ENCODE assay signal across 11 cellular contexts in genomic region chr4:81756973-81757372, GRCh38.
DNase-seq lines count a peak whose midpoint lies in the region; ATAC-seq lines count a peak whose summit lies in the region.
"Had no signal": no experiment of that assay in that cellular context is flagged by ENCODE, and none has a peak within 500 bp of the region (broad histone marks: within the 10 kb centered on the region; RNA-seq: fewer than 3 reads in every experiment).

No MANE protein-coding gene starts in this region.

- intact Hi-C loops in activated T-helper 2 cell treated with anti-CD3 and anti-CD28 coated beads, Interferon-gamma antibody, Interleukin-2, Interleukin-4, amounts not matched to agents 10 μg/mL and 5 μg/mL and 100 μg/mL, durations not matched to agents 14 hours and 24 hours and 36 hours (cut with micrococcal nuclease), result no loop called here
- intact Hi-C loops in CD4-positive, alpha-beta memory T cell (cut with micrococcal nuclease), result no loop called here

- H3K4me1 Mint-ChIP-seq in natural killer cell treated with Interleukin-12 subunit alpha and Interleukin-12 subunit beta and Interleukin-15 and Interleukin-18, amount 100 ng/mL, for 72 hours (ENCODE audit: low read depth in 2 of 2), result peaks cover 11 to 13% of the 10 kb centered on the region in 2 donors
- H3K4me1 Mint-ChIP-seq in activated T-helper 2 cell treated with anti-CD3 and anti-CD28 coated beads, Interferon-gamma antibody, Interleukin-2, Interleukin-4, amounts not matched to agents 10 μg/mL and 5 μg/mL and 100 μg/mL, durations not matched to agents 14 hours and 24 hours and 36 hours (ENCODE audit: low read depth), result peaks cover 7% of the 10 kb centered on the region
- peaks cover 0 to 6% (median under 1%) of the 10 kb centered on the region in 4 donors for H3K4me1 Mint-ChIP-seq in CD4-positive, alpha-beta memory T cell

- ATAC-seq in GM19043 (IDR thresholded peaks at IDR 0.05; ENCODE audit: low read depth, unreplicated experiment) (peak; percentile 88), GM21737 (IDR thresholded peaks at IDR 0.05; ENCODE audit: unreplicated experiment) (peak; percentile 89), HG03175 (IDR thresholded peaks at IDR 0.05; ENCODE audit: unreplicated experiment) (peak; percentile 96)
- peak; percentile 48 to 64 for ATAC-seq in natural killer cell treated with Interleukin-12 subunit alpha and Interleukin-12 subunit beta and Interleukin-15 and Interleukin-18, amount 100 ng/mL, for 72 hours

- H3K27me3 Mint-ChIP-seq in natural killer cell treated with Interleukin-12 subunit alpha and Interleukin-12 subunit beta and Interleukin-15 and Interleukin-18, amount 100 ng/mL, for 72 hours, result peaks cover 0 to 2% of the 10 kb centered on the region in 2 donors
- no peaks in the 10 kb centered on the region for H3K27me3 Mint-ChIP-seq in activated T-helper 2 cell treated with anti-CD3 and anti-CD28 coated beads, Interferon-gamma antibody, Interleukin-2, Interleukin-4, amounts not matched to agents 10 μg/mL and 5 μg/mL and 100 μg/mL, durations not matched to agents 14 hours and 24 hours and 36 hours (ENCODE audit: low read depth)
- peaks cover 0 to 2% of the 10 kb centered on the region in 2 donors for H3K27me3 Mint-ChIP-seq in CD4-positive, alpha-beta memory T cell

- H3K9me3 ChIP-seq in CD4-positive, alpha-beta memory T cell (ENCODE audit: control insufficient read depth in 1 of 2, low read length in 2 of 2), result no peaks in the 10 kb centered on the region
- H3K9me3 ChIP-seq: esophagus squamous epithelium, stomach had no signal

- no peaks in the 10 kb centered on the region for H3K36me3 Mint-ChIP-seq in natural killer cell treated with Interleukin-12 subunit alpha and Interleukin-12 subunit beta and Interleukin-15 and Interleukin-18, amount 100 ng/mL, for 72 hours
- H3K36me3 Mint-ChIP-seq in activated T-helper 2 cell treated with anti-CD3 and anti-CD28 coated beads, Interferon-gamma antibody, Interleukin-2, Interleukin-4, amounts not matched to agents 10 μg/mL and 5 μg/mL and 100 μg/mL, durations not matched to agents 14 hours and 24 hours and 36 hours (ENCODE audit: low read depth), result no peaks in the 10 kb centered on the region
- no peaks in the 10 kb centered on the region for H3K36me3 Mint-ChIP-seq in CD4-positive, alpha-beta memory T cell
- H3K36me3 Mint-ChIP-seq: natural killer cell had no signal

- CTCF ChIA-PET in CD4-positive, alpha-beta memory T cell (lab: Charles Lee; ENCODE audit: partially characterized antibody), result interaction anchor here (0.9 kb wide), 1 partner anchor 9 kb away, joined by 3 read pairs; no protein-coding TSS in a partner anchor

- H3K4me3 Mint-ChIP-seq in natural killer cell treated with Interleukin-12 subunit alpha and Interleukin-12 subunit beta and Interleukin-15 and Interleukin-18, amount 100 ng/mL, for 72 hours, result peak overlapping the region; percentile 2
- H3K4me3 Mint-ChIP-seq in activated T-helper 2 cell treated with anti-CD3 and anti-CD28 coated beads, Interferon-gamma antibody, Interleukin-2, Interleukin-4, amounts not matched to agents 10 μg/mL and 5 μg/mL and 100 μg/mL, durations not matched to agents 14 hours and 24 hours and 36 hours (ENCODE audit: low read depth), result no peak overlapping the region
- H3K4me3 Mint-ChIP-seq in CD4-positive, alpha-beta memory T cell, result no peak overlapping the region
- H3K4me3 Mint-ChIP-seq: natural killer cell had no signal

- H3K27ac Mint-ChIP-seq in natural killer cell treated with Interleukin-12 subunit alpha and Interleukin-12 subunit beta and Interleukin-15 and Interleukin-18, amount 100 ng/mL, for 72 hours, result no peak overlapping the region
- H3K27ac Mint-ChIP-seq in activated T-helper 2 cell treated with anti-CD3 and anti-CD28 coated beads, Interferon-gamma antibody, Interleukin-2, Interleukin-4, amounts not matched to agents 10 μg/mL and 5 μg/mL and 100 μg/mL, durations not matched to agents 14 hours and 24 hours and 36 hours, result no peak overlapping the region
- no peak overlapping the region for H3K27ac Mint-ChIP-seq in CD4-positive, alpha-beta memory T cell
- H3K27ac Mint-ChIP-seq: natural killer cell had no signal

- DNase-seq in natural killer cell treated with Interleukin-12 subunit alpha and Interleukin-12 subunit beta and Interleukin-15 and Interleukin-18, amount 100 ng/mL, for 72 hours (ENCODE audit: low spot score), result no peak
- no peak for DNase-seq in NCI-H146 (lab: John Stamatoyannopoulos, UW)
- no peak for DNase-seq in activated T-helper 2 cell treated with anti-CD3 and anti-CD28 coated beads, Interferon-gamma antibody, Interleukin-2, Interleukin-4, amounts not matched to agents 10 μg/mL and 5 μg/mL and 100 μg/mL, durations not matched to agents 14 hours and 24 hours and 36 hours (ENCODE audit: low spot score)
- DNase-seq in activated effector memory CD4-positive, alpha-beta T cell treated with anti-CD3 and anti-CD28 coated beads, Interleukin-2, amount 50 U/mL, for 16 hours, result no peak
- no peak for DNase-seq in CD4-positive, alpha-beta memory T cell
- DNase-seq: esophagus squamous epithelium, natural killer cell, stomach had no signal

- no peaks in the 10 kb centered on the region for H3K27me3 ChIP-seq in CD4-positive, alpha-beta memory T cell (ENCODE audit: insufficient read depth, low read length)
- H3K27me3 ChIP-seq: esophagus squamous epithelium, stomach had no signal

- POLR2A ChIA-PET in CD4-positive, alpha-beta memory T cell (lab: Charles Lee; ENCODE audit: partially characterized antibody), result no interaction called here

- no peak overlapping the region for H3K4me3 ChIP-seq in CD4-positive, alpha-beta memory T cell (ENCODE audit: low read length in 2 of 2)
- H3K4me3 ChIP-seq: esophagus squamous epithelium, stomach had no signal

- no peaks in the 10 kb centered on the region for H3K4me1 ChIP-seq in CD4-positive, alpha-beta memory T cell (ENCODE audit: insufficient read depth, low read length)
- H3K4me1 ChIP-seq: stomach had no signal

- no peak overlapping the region for H3K27ac ChIP-seq in CD4-positive, alpha-beta memory T cell (ENCODE audit: low read depth, low read length)
- H3K27ac ChIP-seq: esophagus squamous epithelium, stomach had no signal

- no peaks in the 10 kb centered on the region for H3K36me3 ChIP-seq in CD4-positive, alpha-beta memory T cell (ENCODE audit: insufficient read depth, low read length)
- H3K36me3 ChIP-seq: esophagus squamous epithelium, stomach had no signal

- H3K9me3 Mint-ChIP-seq in natural killer cell treated with Interleukin-12 subunit alpha and Interleukin-12 subunit beta and Interleukin-15 and Interleukin-18, amount 100 ng/mL, for 72 hours, result no peaks in the 10 kb centered on the region
- H3K9me3 Mint-ChIP-seq in activated T-helper 2 cell treated with anti-CD3 and anti-CD28 coated beads, Interferon-gamma antibody, Interleukin-2, Interleukin-4, amounts not matched to agents 10 μg/mL and 5 μg/mL and 100 μg/mL, durations not matched to agents 14 hours and 24 hours and 36 hours, result no peaks in the 10 kb centered on the region
- peaks cover 0 to 2% (median 0%) of the 10 kb centered on the region in 8 donors for H3K9me3 Mint-ChIP-seq in CD4-positive, alpha-beta memory T cell
- H3K9me3 Mint-ChIP-seq: natural killer cell had no signal
